7 cellular contexts compared by ENCODE assay signal in genomic region chr10:3776796-3777571, GRCh38. TPM values are rescaled to one million over a fixed set of nuclear protein-coding genes. Genes with fewer than 3 reads are reported as not detected.
DNase-seq lines count a peak whose midpoint lies in the region; ATAC-seq and TF ChIP-seq lines count a peak whose summit lies in the region.

No MANE protein-coding gene starts in this region.

- intact Hi-C loops in vagina (cut with DNase I): no loop called here

- H3K9me3 Mint-ChIP-seq in T-helper 2 cell treated with Interferon-gamma antibody and Interleukin-4, amounts not matched to agents 5 μg/mL and 100 μg/mL, for 36 hours: no peaks in the 10 kb centered on the region
- H3K9me3 Mint-ChIP-seq in mesothelial cell of epicardium: no peaks in the 10 kb centered on the region

- TF ChIP-seq CTCF in mesothelial cell of epicardium (IDR thresholded peaks at IDR 0.05; ENCODE audit: unreplicated experiment) (no peak), vagina (IDR thresholded peaks at IDR 0.05) (no peak)

- peak overlapping the region; percentile 80 for H3K4me3 Mint-ChIP-seq in T-helper 2 cell treated with Interferon-gamma antibody and Interleukin-4, amounts not matched to agents 5 μg/mL and 100 μg/mL, for 36 hours
- H3K4me3 Mint-ChIP-seq in mesothelial cell of epicardium: peak overlapping the region; percentile 5

- H3K4me1 Mint-ChIP-seq in T-helper 2 cell treated with Interferon-gamma antibody and Interleukin-4, amounts not matched to agents 5 μg/mL and 100 μg/mL, for 36 hours (ENCODE audit: low read depth): peaks cover 61% of the 10 kb centered on the region
- H3K4me1 Mint-ChIP-seq in mesothelial cell of epicardium: peaks cover 62% of the 10 kb centered on the region

- H3K27me3 ChIP-seq in vagina: no peaks in the 10 kb centered on the region

- H3K27ac ChIP-seq in cingulate gyrus (ENCODE audit: low read depth, low read length): peak overlapping the region; percentile 56
- peak overlapping the region; percentile 99 for H3K27ac ChIP-seq in vagina

- peaks cover 70% of the 10 kb centered on the region for H3K4me1 ChIP-seq in vagina

- no peaks in the 10 kb centered on the region for H3K9me3 ChIP-seq in vagina

- H3K36me3 ChIP-seq in vagina: peaks cover 10 to 58% of the 10 kb centered on the region in 2 donors

- no peaks in the 10 kb centered on the region for H3K27me3 Mint-ChIP-seq in T-helper 2 cell treated with Interferon-gamma antibody and Interleukin-4, amounts not matched to agents 5 μg/mL and 100 μg/mL, for 36 hours (ENCODE audit: low read depth)
- no peaks in the 10 kb centered on the region for H3K27me3 Mint-ChIP-seq in mesothelial cell of epicardium (ENCODE audit: low read depth)

- H3K36me3 Mint-ChIP-seq in T-helper 2 cell treated with Interferon-gamma antibody and Interleukin-4, amounts not matched to agents 5 μg/mL and 100 μg/mL, for 36 hours (ENCODE audit: low read depth): peaks cover 76% of the 10 kb centered on the region
- peaks cover 42% of the 10 kb centered on the region for H3K36me3 Mint-ChIP-seq in mesothelial cell of epicardium

- no peak for TF ChIP-seq POLR2A in vagina (IDR thresholded peaks at IDR 0.05)

- ATAC-seq in GM21367 (IDR thresholded peaks at IDR 0.05; ENCODE audit: unreplicated experiment): no peak

- DNase-seq in HT-29 (ENCODE audit: low spot score): peak; percentile 85
- peak; percentile 62 for DNase-seq in T-helper 2 cell treated with Interferon-gamma antibody and Interleukin-4, amounts not matched to agents 5 μg/mL and 100 μg/mL, for 36 hours (ENCODE audit: low spot score)
- DNase-seq in mesothelial cell of epicardium (ENCODE audit: low spot score in 2 of 2, unreplicated experiment in 2 of 2): no peak
- DNase-seq in vagina (ENCODE audit: extremely low spot score in 2 of 2): no peak
- no peak for DNase-seq in NCI-H2081 (lab: John Stamatoyannopoulos, UW)

- no peak overlapping the region for H3K4me3 ChIP-seq in vagina

- peak overlapping the region; percentile 90 for H3K27ac Mint-ChIP-seq in T-helper 2 cell treated with Interferon-gamma antibody and Interleukin-4, amounts not matched to agents 5 μg/mL and 100 μg/mL, for 36 hours
- H3K27ac Mint-ChIP-seq in mesothelial cell of epicardium: peak overlapping the region; percentile 98

RNA-seq across cellular contexts. Expression of gene KLF6, which starts 8.0 kb away (rescaled TPM):
- total RNA-seq in HT-29 (2014; rRNA removed; shearing (Covaris generic)): 155 and 182 TPM in 2 replicates
- total RNA-seq in mesothelial cell of epicardium: 99.1 to 117 TPM (median 106 TPM) in 3 replicates
- 145 TPM for total RNA-seq in vagina

Comparison
In these comparisons a context has a peak if more than half of its experiments do, and no peak if none do; other contexts are left out.
1. DNase-seq: peak in HT-29 (single experiment) and T-helper 2 cell treated with Interferon-gamma antibody and Interleukin-4, amounts not matched to agents 5 μg/mL and 100 μg/mL, for 36 hours (single experiment); none in mesothelial cell of epicardium (0 of 2), vagina (0 of 2) and NCI-H2081 (0 of 2).